24 cellular contexts compared by ENCODE assay signal in the genomic region with DNA sequence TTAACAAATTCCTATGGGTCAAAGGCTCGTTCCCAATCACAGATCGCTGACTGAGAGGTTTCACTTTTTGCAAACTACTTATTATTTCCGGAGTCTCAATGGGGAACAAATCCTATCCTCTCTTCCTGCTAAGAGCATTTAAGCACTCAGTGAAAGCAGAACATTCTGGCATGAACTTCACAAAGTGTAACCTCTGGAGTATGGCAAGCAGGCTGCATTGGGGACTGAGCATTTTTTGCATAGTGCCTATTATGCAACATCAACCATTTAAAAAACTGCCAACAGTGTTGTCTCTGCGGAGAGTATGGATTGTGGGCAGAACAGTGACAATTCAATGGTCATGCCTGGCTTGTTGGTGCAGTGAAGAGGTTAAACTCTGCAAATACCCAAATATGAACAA.
DNase-seq lines count a peak whose midpoint lies in the region; FAIRE-seq and TF ChIP-seq lines count a peak whose summit lies in the region.
"Had no signal": no experiment of that assay in that cellular context is flagged by ENCODE, and none has a peak within 500 bp of the region (broad histone marks: within the 10 kb centered on the region; RNA-seq: fewer than 3 reads in every experiment).

No MANE protein-coding gene starts in this region.

- no peaks in the 10 kb centered on the region for H3K27me3 Mint-ChIP-seq in osteocyte (ENCODE audit: unreplicated experiment)

- H3K27ac ChIP-seq in left ventricle myocardium inferior (replicated peaks) (no peak overlapping the region), coronary artery (no peak overlapping the region), small intestine (ENCODE audit: low read depth in 1 of 2, low read length in 1 of 2) (no peak overlapping the region)
- H3K27ac ChIP-seq: GM23248, RWPE1, SJCRH30 had no signal

- H3K4me3 Mint-ChIP-seq in osteocyte (ENCODE audit: unreplicated experiment) = no peak overlapping the region
- H3K4me3 Mint-ChIP-seq: CD8-positive, alpha-beta T cell had no signal

- H3K4me3 ChIP-seq in left ventricle myocardium inferior (peak overlapping the region; percentile 29), coronary artery (peak overlapping the region; percentile 36), small intestine (ENCODE audit: low read depth in 1 of 2, low read length in 2 of 2) (no peak overlapping the region)
- H3K4me3 ChIP-seq: GM23248, SJCRH30 had no signal

- no peak for FAIRE-seq in small intestine (lab: Jason Lieb, UNC)
- FAIRE-seq: GM12891, GM19239 had no signal

- no peaks in the 10 kb centered on the region for H3K36me3 ChIP-seq in left ventricle myocardium inferior
- no peaks in the 10 kb centered on the region for H3K36me3 ChIP-seq in small intestine (ENCODE audit: control insufficient read depth in 2 of 2, insufficient read depth in 2 of 2, low read length in 2 of 2)
- H3K36me3 ChIP-seq: BE2C, SJCRH30 had no signal

- intact Hi-C loops in left ventricle myocardium inferior (cut with micrococcal nuclease) = no loop called here
- intact Hi-C loops in cardiac septum (cut with DNase I) = no loop called here

- 21 to 31% (median 29%) methylated on average over 4 of the region's 4 CpGs for WGBS in small intestine, 3 donors

- no peaks in the 10 kb centered on the region for H3K27me3 ChIP-seq in left ventricle myocardium inferior (ENCODE audit: low read depth)
- H3K27me3 ChIP-seq in small intestine (ENCODE audit: control insufficient read depth in 2 of 2, insufficient read depth in 2 of 2, low read length in 2 of 2) = no peaks in the 10 kb centered on the region
- H3K27me3 ChIP-seq: BE2C, SJCRH30 had no signal

- H3K4me1 ChIP-seq in left ventricle myocardium inferior (no peaks in the 10 kb centered on the region), small intestine (ENCODE audit: control insufficient read depth in 2 of 2, insufficient read depth in 1 of 2, low read depth in 1 of 2, low read length in 1 of 2) (no peaks in the 10 kb centered on the region)
- H3K4me1 ChIP-seq: BE2C, SJCRH30 had no signal

- H3K27ac Mint-ChIP-seq in osteocyte (ENCODE audit: unreplicated experiment) = no peak overlapping the region
- H3K27ac Mint-ChIP-seq: CD8-positive, alpha-beta T cell had no signal

- H3K4me1 Mint-ChIP-seq in osteocyte (ENCODE audit: unreplicated experiment) = no peaks in the 10 kb centered on the region

- H3K36me3 Mint-ChIP-seq in osteocyte (ENCODE audit: unreplicated experiment) = no peaks in the 10 kb centered on the region
- H3K36me3 Mint-ChIP-seq: CD8-positive, alpha-beta T cell had no signal

- H3K9me3 ChIP-seq in left ventricle myocardium inferior (replicated peaks) (no peaks in the 10 kb centered on the region), small intestine (ENCODE audit: control insufficient read depth, low read depth) (no peaks in the 10 kb centered on the region)
- H3K9me3 ChIP-seq: BE2C, SJCRH30 had no signal

- TF ChIP-seq CTCF in left ventricle myocardium inferior (IDR thresholded peaks at IDR 0.05; ENCODE audit: borderline replicate concordance) (no peak), coronary artery (IDR thresholded peaks at IDR 0.05) (no peak), osteocyte (IDR thresholded peaks at IDR 0.05) (no peak)

- H3K9me3 Mint-ChIP-seq in osteocyte (ENCODE audit: unreplicated experiment) = peaks cover 12% of the 10 kb centered on the region

- DNase-seq in left ventricle myocardium inferior (no peak), cardiac septum (ENCODE audit: low spot score) (no peak), NCI-H2107 (lab: John Stamatoyannopoulos, UW) (peak; percentile 2), coronary artery (ENCODE audit: low spot score) (no peak), small intestine (peak; percentile 3), hippocampal formation (lab: John Stamatoyannopoulos, UW) (no peak), NCI-H2196 treated with DMSO at 0.1 percent for 48 hours (lab: John Stamatoyannopoulos, UW; ENCODE audit: unreplicated experiment) (no peak), osteocyte (ENCODE audit: extremely low spot score, unreplicated experiment) (no peak)
- DNase-seq: BE2C; Calu3; CD8-positive, alpha-beta T cell; GM23248; MM.1S; NCI-H1092; NCI-H146; NCI-H2029 treated with DMSO at 0.1 percent for 48 hours; NCI-H2227 treated with DMSO at 0.1 percent for 48 hours; NCI-H524; NCI-H82; PC-3; SJCRH30 had no signal

Comparison
In these comparisons a context has a peak if more than half of its experiments do, and no peak if none do; other contexts are left out.
1. DNase-seq: peak in NCI-H2107 (single experiment) and small intestine (single experiment); none in left ventricle myocardium inferior (single experiment), cardiac septum (single experiment), coronary artery (single experiment), hippocampal formation (0 of 2), NCI-H2196 treated with DMSO at 0.1 percent for 48 hours (single experiment) and osteocyte (single experiment).
2. H3K4me3 ChIP-seq: peak in left ventricle myocardium inferior (single experiment) and coronary artery (single experiment); none in small intestine (0 of 2).